Comparison of ENCODE assay signal across 1 cellular context in the genomic region with DNA sequence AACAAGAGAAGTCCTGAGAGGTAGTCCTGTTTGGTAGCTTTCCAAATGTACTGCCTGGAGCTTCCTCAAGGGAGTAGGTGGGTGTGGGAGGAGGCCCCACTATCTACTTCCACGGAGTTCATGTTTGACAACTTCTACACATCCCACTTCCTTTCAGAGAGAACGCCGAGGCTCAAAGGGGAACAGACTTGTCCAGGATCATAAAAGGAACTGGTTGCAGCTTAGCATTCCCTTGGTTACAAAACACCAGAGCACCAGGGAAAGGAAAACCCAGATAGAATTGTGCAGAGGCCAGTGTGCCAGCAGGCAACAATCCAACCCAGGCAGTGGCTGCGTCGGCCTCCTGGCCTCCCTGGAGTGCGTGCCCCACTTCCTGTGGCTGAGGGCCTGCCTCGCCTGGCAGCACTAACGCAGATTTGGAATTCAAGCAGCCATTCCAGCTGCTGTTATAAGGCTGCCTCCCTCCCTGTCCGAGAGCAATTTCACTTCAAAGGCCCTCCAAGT.
TF ChIP-seq lines count a peak whose summit lies in the region.

No MANE protein-coding gene starts in this region.

TF ChIP-seq in K562, 482 proteins besides CTCF, POLR2A, EP300 and RAD21 (continued from another document and continues in another):
- TF ChIP-seq MGA (IDR thresholded peaks at IDR 0.05) (no peak), BRD4 (IDR thresholded peaks at IDR 0.05) (no peak), DPF2 (IDR thresholded peaks at IDR 0.05) (peak; percentile 24; the same call in 1 of the 2 replicates), MYBL2 (IDR thresholded peaks at IDR 0.05; ENCODE audit: low read depth) (no peak), MYBL2 (CRISPR knock-in tag; IDR thresholded peaks at IDR 0.05; ENCODE audit: borderline replicate concordance) (no peak), CHD2 (IDR thresholded peaks at IDR 0.05; ENCODE audit: low read depth, low read length) (0 out of 2 replicates have a peak, but pooled peaks have one; percentile 6), ZNF263 (CRISPR knock-in tag; IDR thresholded peaks at IDR 0.05; ENCODE audit: borderline replicate concordance) (0 out of 2 replicates have a peak, but pooled peaks have one; percentile 51), ZNF217 (CRISPR knock-in tag; IDR thresholded peaks at IDR 0.05) (no peak), KDM1A (IDR thresholded peaks at IDR 0.05) (peak in 1 of 2 experiments; percentile 23; a peak in 1 of 4 replicates), GABPA (tag; conservative IDR thresholded peaks at IDR 0.05; ENCODE audit: low read depth) (peak; percentile 54), ZNF592 (IDR thresholded peaks at IDR 0.05) (peak; percentile 64), MYC (IDR thresholded peaks at IDR 0.05; ENCODE audit: low read depth, low read length) (peak; percentile 29; the same call in 1 of the 2 replicates), MYC (CRISPR knock-in tag; IDR thresholded peaks at IDR 0.05; ENCODE audit: borderline replicate concordance, low read depth) (no peak), ZNF24 (IDR thresholded peaks at IDR 0.05) (no peak), STAT5A (IDR thresholded peaks at IDR 0.05; ENCODE audit: borderline replicate concordance, low read length) (no peak), HNRNPK (IDR thresholded peaks at IDR 0.05; ENCODE audit: low read depth, low read length, poor library complexity, severe bottlenecking) (no peak), ZFP30 (CRISPR knock-in tag; IDR thresholded peaks at IDR 0.05; ENCODE audit: borderline replicate concordance) (no peak), ZNF280A (IDR thresholded peaks at IDR 0.05; ENCODE audit: low read depth, partially characterized antibody) (no peak), XRCC3 (IDR thresholded peaks at IDR 0.05) (no peak), MAFK (IDR thresholded peaks at IDR 0.05; ENCODE audit: low read length) (no peak), FOXK1 (CRISPR knock-in tag; IDR thresholded peaks at IDR 0.05; ENCODE audit: borderline replicate concordance) (no peak), ZNF75A (CRISPR knock-in tag; IDR thresholded peaks at IDR 0.05) (no peak), HDAC1 (IDR thresholded peaks at IDR 0.05) (peak in 1 of 2 experiments; percentile 30; a peak in 1 of 4 replicates), ZNF23 (CRISPR knock-in tag; IDR thresholded peaks at IDR 0.05) (no peak)
- TF ChIP-seq, protein P1, sequence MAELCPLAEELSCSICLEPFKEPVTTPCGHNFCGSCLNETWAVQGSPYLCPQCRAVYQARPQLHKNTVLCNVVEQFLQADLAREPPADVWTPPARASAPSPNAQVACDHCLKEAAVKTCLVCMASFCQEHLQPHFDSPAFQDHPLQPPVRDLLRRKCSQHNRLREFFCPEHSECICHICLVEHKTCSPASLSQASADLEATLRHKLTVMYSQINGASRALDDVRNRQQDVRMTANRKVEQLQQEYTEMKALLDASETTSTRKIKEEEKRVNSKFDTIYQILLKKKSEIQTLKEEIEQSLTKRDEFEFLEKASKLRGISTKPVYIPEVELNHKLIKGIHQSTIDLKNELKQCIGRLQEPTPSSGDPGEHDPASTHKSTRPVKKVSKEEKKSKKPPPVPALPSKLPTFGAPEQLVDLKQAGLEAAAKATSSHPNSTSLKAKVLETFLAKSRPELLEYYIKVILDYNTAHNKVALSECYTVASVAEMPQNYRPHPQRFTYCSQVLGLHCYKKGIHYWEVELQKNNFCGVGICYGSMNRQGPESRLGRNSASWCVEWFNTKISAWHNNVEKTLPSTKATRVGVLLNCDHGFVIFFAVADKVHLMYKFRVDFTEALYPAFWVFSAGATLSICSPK (IDR thresholded peaks at IDR 0.05; ENCODE audit: borderline replicate concordance): no peak
- TF ChIP-seq, protein P2, sequence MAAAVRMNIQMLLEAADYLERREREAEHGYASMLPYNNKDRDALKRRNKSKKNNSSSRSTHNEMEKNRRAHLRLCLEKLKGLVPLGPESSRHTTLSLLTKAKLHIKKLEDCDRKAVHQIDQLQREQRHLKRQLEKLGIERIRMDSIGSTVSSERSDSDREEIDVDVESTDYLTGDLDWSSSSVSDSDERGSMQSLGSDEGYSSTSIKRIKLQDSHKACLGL (CRISPR knock-in tag; IDR thresholded peaks at IDR 0.05; ENCODE audit: borderline replicate concordance, poor library complexity, severe bottlenecking): no peak
- TF ChIP-seq, protein P3, sequence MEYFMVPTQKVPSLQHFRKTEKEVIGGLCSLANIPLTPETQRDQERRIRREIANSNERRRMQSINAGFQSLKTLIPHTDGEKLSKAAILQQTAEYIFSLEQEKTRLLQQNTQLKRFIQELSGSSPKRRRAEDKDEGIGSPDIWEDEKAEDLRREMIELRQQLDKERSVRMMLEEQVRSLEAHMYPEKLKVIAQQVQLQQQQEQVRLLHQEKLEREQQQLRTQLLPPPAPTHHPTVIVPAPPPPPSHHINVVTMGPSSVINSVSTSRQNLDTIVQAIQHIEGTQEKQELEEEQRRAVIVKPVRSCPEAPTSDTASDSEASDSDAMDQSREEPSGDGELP (CRISPR knock-in tag; IDR thresholded peaks at IDR 0.05; ENCODE audit: borderline replicate concordance): peak; percentile 13; the same call in 1 of the 2 replicates
- TF ChIP-seq, protein P4, sequence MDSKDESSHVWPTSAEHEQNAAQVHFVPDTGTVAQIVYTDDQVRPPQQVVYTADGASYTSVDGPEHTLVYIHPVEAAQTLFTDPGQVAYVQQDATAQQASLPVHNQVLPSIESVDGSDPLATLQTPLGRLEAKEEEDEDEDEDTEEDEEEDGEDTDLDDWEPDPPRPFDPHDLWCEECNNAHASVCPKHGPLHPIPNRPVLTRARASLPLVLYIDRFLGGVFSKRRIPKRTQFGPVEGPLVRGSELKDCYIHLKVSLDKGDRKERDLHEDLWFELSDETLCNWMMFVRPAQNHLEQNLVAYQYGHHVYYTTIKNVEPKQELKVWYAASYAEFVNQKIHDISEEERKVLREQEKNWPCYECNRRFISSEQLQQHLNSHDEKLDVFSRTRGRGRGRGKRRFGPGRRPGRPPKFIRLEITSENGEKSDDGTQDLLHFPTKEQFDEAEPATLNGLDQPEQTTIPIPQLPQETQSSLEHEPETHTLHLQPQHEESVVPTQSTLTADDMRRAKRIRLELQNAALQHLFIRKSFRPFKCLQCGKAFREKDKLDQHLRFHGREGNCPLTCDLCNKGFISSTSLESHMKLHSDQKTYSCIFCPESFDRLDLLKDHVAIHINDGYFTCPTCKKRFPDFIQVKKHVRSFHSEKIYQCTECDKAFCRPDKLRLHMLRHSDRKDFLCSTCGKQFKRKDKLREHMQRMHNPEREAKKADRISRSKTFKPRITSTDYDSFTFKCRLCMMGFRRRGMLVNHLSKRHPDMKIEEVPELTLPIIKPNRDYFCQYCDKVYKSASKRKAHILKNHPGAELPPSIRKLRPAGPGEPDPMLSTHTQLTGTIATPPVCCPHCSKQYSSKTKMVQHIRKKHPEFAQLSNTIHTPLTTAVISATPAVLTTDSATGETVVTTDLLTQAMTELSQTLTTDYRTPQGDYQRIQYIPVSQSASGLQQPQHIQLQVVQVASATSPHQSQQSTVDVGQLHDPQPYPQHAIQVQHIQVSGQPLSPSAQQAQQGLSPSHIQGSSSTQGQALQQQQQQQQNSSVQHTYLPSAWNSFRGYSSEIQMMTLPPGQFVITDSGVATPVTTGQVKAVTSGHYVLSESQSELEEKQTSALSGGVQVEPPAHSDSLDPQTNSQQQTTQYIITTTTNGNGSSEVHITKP (IDR thresholded peaks at IDR 0.05; ENCODE audit: partially characterized antibody): no peak
